Comparison of ENCODE assay signal across 14 cellular contexts in the genomic region with DNA sequence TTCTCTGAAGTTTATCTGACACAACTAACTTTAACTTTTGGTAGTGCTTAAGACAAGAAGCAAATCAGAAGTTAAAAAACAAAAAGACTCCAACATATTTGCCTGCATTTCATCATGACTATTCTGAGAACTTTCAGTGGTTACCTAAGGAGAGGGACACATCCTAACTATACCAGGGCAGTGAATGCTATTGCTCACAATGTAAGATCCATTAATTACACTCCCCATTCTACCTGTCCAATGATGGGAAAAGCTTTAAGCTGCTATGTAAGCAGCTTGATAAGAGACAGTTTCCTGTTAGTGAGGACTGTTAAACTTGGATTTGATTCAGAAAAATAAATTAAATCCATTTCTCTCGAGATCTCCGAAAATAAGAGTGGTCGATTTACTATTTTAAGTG. TPM values are rescaled to one million over a fixed set of nuclear protein-coding genes. Genes with fewer than 3 reads are reported as not detected.
DNase-seq lines count a peak whose midpoint lies in the region; ATAC-seq and TF ChIP-seq lines count a peak whose summit lies in the region.
"Had no signal": no experiment of that assay in that cellular context is flagged by ENCODE, and none has a peak within 500 bp of the region (broad histone marks: within the 10 kb centered on the region; RNA-seq: fewer than 3 reads in every experiment).

No MANE protein-coding gene starts in this region.

- H3K27ac ChIP-seq in MM.1S (ENCODE audit: low read length), result peak overlapping the region; percentile 79
- H3K27ac ChIP-seq in heart right ventricle, result no peak overlapping the region
- H3K27ac ChIP-seq in transverse colon, result no peak overlapping the region
- H3K27ac ChIP-seq: BLaER1 treated with 17β-estradiol and CSF1 and Interleukin-3, amounts not matched to agents 10 nM and 100 nM; colonic mucosa had no signal

- no peaks in the 10 kb centered on the region for H3K9me2 ChIP-seq in MM.1S (replicated peaks; ENCODE audit: insufficient read depth, low read length)

- peaks cover 13% of the 10 kb centered on the region for H3F3A ChIP-seq in MM.1S (ENCODE audit: insufficient read depth, low read length)

- no peaks in the 10 kb centered on the region for H3K79me2 ChIP-seq in MM.1S (ENCODE audit: low read length)

- TF ChIP-seq EP300 in transverse colon (IDR thresholded peaks at IDR 0.05; ENCODE audit: low read depth), result no peak

- intact Hi-C loops in heart right ventricle (cut with DNase I), result no loop called here
- intact Hi-C loops in transverse colon (cut with DNase I; ENCODE audit: low total_unique reads), result no loop called here

- peak overlapping the region; percentile 82 for H3K4me2 ChIP-seq in MM.1S (ENCODE audit: low read depth, low read length)

- peak overlapping the region; percentile 28; the same call in 1 of the 2 replicates for H3K9ac ChIP-seq in MM.1S (ENCODE audit: low read length)
- H3K9ac ChIP-seq: BLaER1 treated with 17β-estradiol and CSF1 and Interleukin-3, amounts not matched to agents 10 nM and 100 nM had no signal

- ATAC-seq in GM18867 (IDR thresholded peaks at IDR 0.05; ENCODE audit: unreplicated experiment) (peak; percentile 27), GM21423 (IDR thresholded peaks at IDR 0.05; ENCODE audit: unreplicated experiment) (peak; percentile 45), HG03060 (IDR thresholded peaks at IDR 0.05; ENCODE audit: low read depth, unreplicated experiment) (peak; percentile 28), heart right ventricle (no peak)
- ATAC-seq: activated CD4-positive, alpha-beta T cell treated with anti-CD3 and anti-CD28 coated beads for 36 hours had no signal

- H3K4me3 ChIP-seq in MM.1S (ENCODE audit: low read length), result peak overlapping the region; percentile 37
- H3K4me3 ChIP-seq in heart right ventricle, result no peak overlapping the region
- H3K4me3 ChIP-seq in transverse colon, result no peak overlapping the region
- H3K4me3 ChIP-seq: BLaER1 treated with 17β-estradiol and CSF1 and Interleukin-3, amounts not matched to agents 10 nM and 100 nM; colonic mucosa had no signal

- TF ChIP-seq CTCF in MM.1S (IDR thresholded peaks at IDR 0.05; ENCODE audit: low read length), result no peak
- no peak for TF ChIP-seq CTCF in heart right ventricle (IDR thresholded peaks at IDR 0.05)
- TF ChIP-seq CTCF in transverse colon (IDR thresholded peaks at IDR 0.05), result no peak

- H4K20me1 ChIP-seq in MM.1S (ENCODE audit: insufficient read depth, low read length), result no peaks in the 10 kb centered on the region
- H4K20me1 ChIP-seq: BLaER1 treated with 17β-estradiol and CSF1 and Interleukin-3, amounts not matched to agents 10 nM and 100 nM had no signal

- 57 to 71% methylated on average over 3 of the region's 3 CpGs for WGBS in heart right ventricle, 2 donors
- WGBS in transverse colon (ENCODE audit: low coverage in 1 of 2), 2 donors, result 34 to 53% methylated on average over 3 of the region's 3 CpGs

- no peak for TF ChIP-seq POLR2A in transverse colon (IDR thresholded peaks at IDR 0.05)

- no peaks in the 10 kb centered on the region for H3K9me3 ChIP-seq in MM.1S (replicated peaks; ENCODE audit: insufficient read depth, low read length)
- peaks cover 0 to 12% (median 5%) of the 10 kb centered on the region in 11 donors for H3K9me3 ChIP-seq in heart right ventricle
- no peaks in the 10 kb centered on the region for H3K9me3 ChIP-seq in transverse colon
- H3K9me3 ChIP-seq: colonic mucosa had no signal

- DNase-seq in MM.1S (peak; percentile 31), heart right ventricle (no peak), NCI-H2107 treated with DMSO at 0.1 percent for 48 hours (lab: John Stamatoyannopoulos, UW; ENCODE audit: unreplicated experiment) (no peak), NCI-H226 (no peak), transverse colon (no peak)
- DNase-seq: activated CD4-positive, alpha-beta T cell treated with anti-CD3 and anti-CD28 coated beads for 36 hours; activated T-cell treated with anti-CD3 and anti-CD28 coated beads, Interleukin-2, amount 50 U/mL, for 1 hour; colonic mucosa; NCI-H2081; occipital lobe had no signal

- H3K4me1 ChIP-seq in MM.1S (ENCODE audit: low read length) (peaks cover 25% of the 10 kb centered on the region), heart right ventricle (peaks cover 0 to 8% (median 0%) of the 10 kb centered on the region in 9 donors), transverse colon (no peaks in the 10 kb centered on the region)
- H3K4me1 ChIP-seq: colonic mucosa had no signal

- no peaks in the 10 kb centered on the region for H3K27me3 ChIP-seq in MM.1S (replicated peaks; ENCODE audit: insufficient read depth, low read length)
- H3K27me3 ChIP-seq in heart right ventricle, result no peaks in the 10 kb centered on the region
- H3K27me3 ChIP-seq in transverse colon, result no peaks in the 10 kb centered on the region
- H3K27me3 ChIP-seq: BLaER1 treated with 17β-estradiol and CSF1 and Interleukin-3, amounts not matched to agents 10 nM and 100 nM; colonic mucosa had no signal

- H3K36me3 ChIP-seq in MM.1S (replicated peaks; ENCODE audit: insufficient read depth, low read length), result no peaks in the 10 kb centered on the region
- no peaks in the 10 kb centered on the region for H3K36me3 ChIP-seq in heart right ventricle
- no peaks in the 10 kb centered on the region for H3K36me3 ChIP-seq in transverse colon
- H3K36me3 ChIP-seq: BLaER1 treated with 17β-estradiol and CSF1 and Interleukin-3, amounts not matched to agents 10 nM and 100 nM; colonic mucosa had no signal

- in situ Hi-C loops in transverse colon (cut with MboI; ENCODE audit: low pct_ligation_motif_present in 1 of 4, low pct_unique_long_range_greater_than_20kb in 1 of 4, low sequenced_read_pairs in 3 of 4), result no loop called here

- H2AFZ ChIP-seq in MM.1S (ENCODE audit: low read length), result peak overlapping the region; percentile 44

RNA-seq across cellular contexts. Expression of gene SERPINI1, which starts 37.5 kb away (rescaled TPM):
- total RNA-seq in heart right ventricle, result 10 to 100 TPM in 6 of 10 donors, 1 to 10 TPM in 4; 4.5 to 17.1 (median 11.3) TPM
- polyA plus RNA-seq in heart right ventricle, result 1 to 10 TPM; 8.4 to 9.4 TPM
- 1 to 10 TPM in 1 of 4 donors, under 1 TPM in 1, not detected in 2; 0.79 to 1.5 TPM for total RNA-seq in transverse colon

RNA-seq across cellular contexts. Expression of gene PDCD10, which starts 38.3 kb away (rescaled TPM):
- total RNA-seq in heart right ventricle (10 to 100 TPM; 28.3 to 44.3 (median 38.1) TPM), transverse colon (10 to 100 TPM; 32.0 to 99.6 (median 89.0) TPM)
- polyA plus RNA-seq in heart right ventricle, result 10 to 100 TPM; 12.8 to 46.6 TPM

Comparison
In these comparisons a context has a peak if more than half of its experiments do, and no peak if none do; other contexts are left out.
1. ATAC-seq: peak in GM18867 (single experiment), GM21423 (single experiment) and HG03060 (single experiment); none in heart right ventricle (0 of 8).